ENCODE assay signal across 8 cellular contexts in the genomic region with DNA sequence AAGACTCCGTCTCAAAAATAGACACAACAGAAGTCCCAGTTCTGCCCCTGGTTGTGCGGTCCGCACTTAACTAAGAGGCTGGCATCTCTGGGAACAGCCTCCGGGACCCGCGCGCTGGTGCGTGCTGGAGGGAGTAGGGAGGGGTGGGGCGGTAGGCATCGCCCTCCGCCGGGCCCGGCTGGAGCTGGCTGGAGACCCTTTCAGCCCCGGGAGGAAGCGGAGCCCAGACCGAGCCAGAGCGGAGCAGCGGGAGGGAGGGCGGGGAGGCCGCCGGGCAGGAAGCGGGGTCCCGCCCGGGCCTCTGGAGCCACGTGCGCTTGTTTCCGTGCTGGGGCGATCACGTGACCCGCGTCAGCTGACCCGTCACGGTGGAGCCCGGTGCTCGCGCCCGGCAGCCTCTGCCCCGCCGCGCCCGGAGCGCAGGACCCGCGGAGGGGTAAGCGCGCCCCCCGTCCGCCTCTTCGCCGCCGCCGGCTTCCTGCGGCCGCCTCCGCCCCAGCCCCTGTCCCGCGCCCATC. TPM values are rescaled to one million over a fixed set of nuclear protein-coding genes. Genes with fewer than 3 reads are reported as not detected.
DNase-seq lines count a peak whose midpoint lies in the region; ATAC-seq and TF ChIP-seq lines count a peak whose summit lies in the region.

TSS of gene WDR81 (plus strand) at position 354 of the 518 bp plus-strand sequence. CDS start 256 bp downstream, outside the sequence.

- ATAC-seq in GM18868 (IDR thresholded peaks at IDR 0.05; ENCODE audit: unreplicated experiment) (peak; percentile 50), HG03521 (IDR thresholded peaks at IDR 0.05; ENCODE audit: unreplicated experiment) (peak; percentile 56), PC-3 (peak; percentile 63)

- peak within 1 kb of the TSS; percentile 62 for H3K27ac ChIP-seq in ACC112 (ENCODE audit: low read depth, low read length)
- H3K27ac ChIP-seq in PC-3 (ENCODE audit: low read length), result peak within 1 kb of the TSS; percentile 26; the same call in 1 of the 2 replicates

- DNase-seq in PC-3, result peak; percentile 59
- peak; percentile 90 for DNase-seq in activated T-cell treated with anti-CD3 and anti-CD28 coated beads, Interleukin-2, amount 50 U/mL, for 24 hours
- peak; percentile 92 to 93 for DNase-seq in erythroblast (lab: John Stamatoyannopoulos, UW)
- DNase-seq in mucosa of gallbladder (ENCODE audit: low spot score), result peak; percentile 94
- DNase-seq in stimulated activated CD8-positive, alpha-beta memory T cell treated with anti-CD3 and anti-CD28 coated beads, Interleukin-4, amount 100 ng/mL, for 1 hour (ENCODE audit: low read depth in 2 of 2, low spot score in 1 of 2), result peak; percentile 74 to 76

- peak within 1 kb of the TSS; percentile 99 for H3K4me3 ChIP-seq in ACC112 (ENCODE audit: low read depth, low read length)
- H3K4me3 ChIP-seq in PC-3 (ENCODE audit: low read length), result peak within 1 kb of the TSS; percentile 74

- H3K9me2 ChIP-seq in PC-3 (replicated peaks; ENCODE audit: low read length), result no peaks in the 10 kb centered on the region

- peak within 1 kb of the TSS; percentile 88 for H3K27ac Mint-ChIP-seq in activated T-cell treated with anti-CD3 and anti-CD28 coated beads, Interleukin-2, amount 50 U/mL, for 24 hours

- H3K79me2 ChIP-seq in ACC112 (ENCODE audit: control insufficient read depth, insufficient read depth, low read length, unreplicated experiment) (peaks cover 31% of the 10 kb centered on the region), PC-3 (ENCODE audit: low read length) (peaks cover 16% of the 10 kb centered on the region; the same call in 1 of the 2 replicates)

- H3K9me3 Mint-ChIP-seq in activated T-cell treated with anti-CD3 and anti-CD28 coated beads, Interleukin-2, amount 50 U/mL, for 24 hours, result no peaks in the 10 kb centered on the region

- H2AFZ ChIP-seq in ACC112 (ENCODE audit: low read length, unreplicated experiment) (peak within 1 kb of the TSS; percentile 85), PC-3 (ENCODE audit: low read length) (peak within 1 kb of the TSS; percentile 87)

- POLR2A ChIA-PET in PC-3 (lab: Charles Lee; ENCODE audit: unreplicated experiment), result no interaction called here

- no peaks in the 10 kb centered on the region for H4K20me1 ChIP-seq in PC-3 (ENCODE audit: low read length)

- peaks cover 42% of the 10 kb centered on the region for H3K4me1 Mint-ChIP-seq in activated T-cell treated with anti-CD3 and anti-CD28 coated beads, Interleukin-2, amount 50 U/mL, for 24 hours (ENCODE audit: low read depth)

- H3F3A ChIP-seq in PC-3 (ENCODE audit: low read length, unreplicated experiment), result no peaks in the 10 kb centered on the region

- TF ChIP-seq POLR2A in erythroblast (IDR thresholded peaks at IDR 0.05; ENCODE audit: low read length), result peak; percentile 22

- TF ChIP-seq CTCF in PC-3 (conservative IDR thresholded peaks at IDR 0.05; ENCODE audit: low read depth, low read length), result no peak

- H3K9ac ChIP-seq in PC-3 (ENCODE audit: low read length), result peak within 1 kb of the TSS; percentile 81

- H3K4me2 ChIP-seq in PC-3 (ENCODE audit: low read length), result peak within 1 kb of the TSS; percentile 94

- CTCF ChIA-PET in PC-3 (lab: Charles Lee), result no interaction called here

- intact Hi-C loops in PC-3 (cut with micrococcal nuclease), result loop anchor here (2.0 kb wide), 1 partner anchor 140 kb away; no protein-coding TSS in a partner anchor

- no peaks in the 10 kb centered on the region for H3K27me3 Mint-ChIP-seq in activated T-cell treated with anti-CD3 and anti-CD28 coated beads, Interleukin-2, amount 50 U/mL, for 24 hours

- H3K36me3 Mint-ChIP-seq in activated T-cell treated with anti-CD3 and anti-CD28 coated beads, Interleukin-2, amount 50 U/mL, for 24 hours (ENCODE audit: low read depth), result peaks cover 27% of the 10 kb centered on the region

- H3K4me3 Mint-ChIP-seq in activated T-cell treated with anti-CD3 and anti-CD28 coated beads, Interleukin-2, amount 50 U/mL, for 24 hours, result peak within 1 kb of the TSS; percentile 77

- H3K27me3 ChIP-seq in ACC112 (ENCODE audit: insufficient read depth, low read length), result no peaks in the 10 kb centered on the region
- no peaks in the 10 kb centered on the region for H3K27me3 ChIP-seq in PC-3 (ENCODE audit: low read length)

- H3K36me3 ChIP-seq in ACC112 (ENCODE audit: insufficient read depth, low read length) (no peaks in the 10 kb centered on the region; the same call in 1 of the 2 replicates), PC-3 (ENCODE audit: low read depth, low read length) (no peaks in the 10 kb centered on the region)

- BruUV-seq in PC-3 (replicated peaks; lab: Mats Ljungman, UMichigan), result no TSS peak

- no peaks in the 10 kb centered on the region for H3K9me3 ChIP-seq in PC-3 (ENCODE audit: low read length)

- H3K4me1 ChIP-seq in ACC112 (ENCODE audit: control insufficient read depth, insufficient read depth, low read length, unreplicated experiment), result peaks cover 23% of the 10 kb centered on the region
- peaks cover 8% of the 10 kb centered on the region; the same call in 1 of the 2 replicates for H3K4me1 ChIP-seq in PC-3 (ENCODE audit: insufficient read depth, low read length)

RNA-seq across cellular contexts. Expression of gene WDR81, which starts in this region (rescaled TPM):
- total RNA-seq in PC-3 (2014; rRNA removed) (14.6 and 16.4 TPM in 2 replicates), mucosa of gallbladder (30.3 TPM)

Comparison
In these comparisons a context has a peak if more than half of its experiments do, and no peak if none do; other contexts are left out.
1. Peak in every context shown above with its lines: DNase-seq, ATAC-seq, H3K4me3 ChIP-seq and H3K27ac ChIP-seq.